ENCODE assay signal across 1 cellular context in genomic region chr11:61769169-61769920, GRCh38.
TF ChIP-seq lines count a peak whose summit lies in the region.

No MANE protein-coding gene starts in this region.

TF ChIP-seq in HepG2, 621 proteins besides CTCF, POLR2A, EP300 and RAD21 (continued from another document and continues in another):
- TF ChIP-seq PRDM10 (CRISPR knock-in tag; IDR thresholded peaks at IDR 0.05; ENCODE audit: low read depth): peak; percentile 73; the same call in 1 of the 2 replicates
- TF ChIP-seq REL (CRISPR knock-in tag; conservative IDR thresholded peaks at IDR 0.05): no peak
- peak; percentile 60; the same call in 1 of the 2 replicates for TF ChIP-seq ZNF136 (CRISPR knock-in tag; IDR thresholded peaks at IDR 0.05; ENCODE audit: low read depth)
- TF ChIP-seq SNRNP70 (IDR thresholded peaks at IDR 0.05; ENCODE audit: low read depth, low read length): no peak
- TF ChIP-seq POGZ (CRISPR knock-in tag; IDR thresholded peaks at IDR 0.05): peak; percentile 15; the same call in 1 of the 2 replicates
- no peak for TF ChIP-seq ZNF589 (CRISPR knock-in tag; conservative IDR thresholded peaks at IDR 0.05)
- TF ChIP-seq SOX6 (IDR thresholded peaks at IDR 0.05): no peak
- TF ChIP-seq SOX6 (CRISPR knock-in tag; IDR thresholded peaks at IDR 0.05): peak; percentile 97
- TF ChIP-seq ZNF343 (CRISPR knock-in tag; IDR thresholded peaks at IDR 0.05): 0 out of 2 replicates have a peak, but pooled peaks have one; percentile 18
- peak; percentile 16 for TF ChIP-seq TBX2 (CRISPR knock-in tag; IDR thresholded peaks at IDR 0.05; ENCODE audit: borderline replicate concordance)
- TF ChIP-seq CSRNP1 (CRISPR knock-in tag; IDR thresholded peaks at IDR 0.05): no peak
- TF ChIP-seq ZSCAN9 (CRISPR knock-in tag; IDR thresholded peaks at IDR 0.05; ENCODE audit: borderline replicate concordance): 0 out of 2 replicates have a peak, but pooled peaks have one; percentile 38
- TF ChIP-seq SP1 (IDR thresholded peaks at IDR 0.05): no peak
- TF ChIP-seq SP1 (CRISPR knock-in tag; IDR thresholded peaks at IDR 0.05): peak; percentile 57; the same call in 1 of the 2 replicates
- TF ChIP-seq ZNF121 (CRISPR knock-in tag; IDR thresholded peaks at IDR 0.05): peak; percentile 36; the same call in 1 of the 2 replicates
- TF ChIP-seq ZNF446 (CRISPR knock-in tag; IDR thresholded peaks at IDR 0.05): 0 out of 2 replicates have a peak, but pooled peaks have one; percentile 52
- peak; percentile 93 for TF ChIP-seq PHF21A (CRISPR knock-in tag; IDR thresholded peaks at IDR 0.05)
- TF ChIP-seq ZNF644 (CRISPR knock-in tag; IDR thresholded peaks at IDR 0.05; ENCODE audit: low read depth): peak; percentile 15; the same call in 1 of the 2 replicates
- TF ChIP-seq PRDM15 (CRISPR knock-in tag; IDR thresholded peaks at IDR 0.05): no peak; the same call in 1 of the 2 replicates
- no peak for TF ChIP-seq ZNF607 (CRISPR knock-in tag; IDR thresholded peaks at IDR 0.05; ENCODE audit: borderline replicate concordance)
- no peak for TF ChIP-seq ZNF652 (CRISPR knock-in tag; IDR thresholded peaks at IDR 0.05; ENCODE audit: borderline replicate concordance, low read depth)
- TF ChIP-seq BCL6 (CRISPR knock-in tag; IDR thresholded peaks at IDR 0.05): peak; percentile 88
- no peak for TF ChIP-seq THAP8 (CRISPR knock-in tag; IDR thresholded peaks at IDR 0.05; ENCODE audit: borderline replicate concordance)
- no peak; the same call in 1 of the 2 replicates for TF ChIP-seq STAT6 (CRISPR knock-in tag; IDR thresholded peaks at IDR 0.05; ENCODE audit: borderline replicate concordance)
- no peak for TF ChIP-seq PHF5A (CRISPR knock-in tag; IDR thresholded peaks at IDR 0.05; ENCODE audit: low read depth, unreplicated experiment)
- TF ChIP-seq ZNF724P (CRISPR knock-in tag; IDR thresholded peaks at IDR 0.05; ENCODE audit: borderline replicate concordance): 0 out of 2 replicates have a peak, but pooled peaks have one; percentile 34
- TF ChIP-seq HOXA3 (CRISPR knock-in tag; IDR thresholded peaks at IDR 0.05): peak; percentile 67; the same call in 1 of the 2 replicates
- peak; percentile 68 for TF ChIP-seq PHF8 (CRISPR knock-in tag; IDR thresholded peaks at IDR 0.05)
- no peak; the same call in 1 of the 2 replicates for TF ChIP-seq ZNF788 (CRISPR knock-in tag; IDR thresholded peaks at IDR 0.05; ENCODE audit: borderline replicate concordance)
- TF ChIP-seq AKAP8 (CRISPR knock-in tag; IDR thresholded peaks at IDR 0.05): peak; percentile 53; the same call in 1 of the 2 replicates
- peak; percentile 41 for TF ChIP-seq ZNF781 (CRISPR knock-in tag; IDR thresholded peaks at IDR 0.05; ENCODE audit: borderline replicate concordance, not compliant biosample characterization)
- peak; percentile 58 for TF ChIP-seq SRSF1 (optimal IDR thresholded peaks at IDR 0.05; ENCODE audit: low read depth, low read length)
- no peak for TF ChIP-seq IKZF4 (CRISPR knock-in tag; IDR thresholded peaks at IDR 0.05; ENCODE audit: borderline replicate concordance, low read depth, not compliant biosample characterization)
- 0 out of 2 replicates have a peak, but pooled peaks have one; percentile 38 for TF ChIP-seq ZNF512B (CRISPR knock-in tag; IDR thresholded peaks at IDR 0.05; ENCODE audit: borderline replicate concordance)
- TF ChIP-seq ZBTB43 (CRISPR knock-in tag; conservative IDR thresholded peaks at IDR 0.05): no peak
- no peak for TF ChIP-seq SATB2 (CRISPR knock-in tag; IDR thresholded peaks at IDR 0.05)
- TF ChIP-seq ETS1 (CRISPR knock-in tag; IDR thresholded peaks at IDR 0.05): no peak
- TF ChIP-seq ZEB1 (IDR thresholded peaks at IDR 0.05; ENCODE audit: insufficient replicate concordance, low read depth): peak; percentile 25
- TF ChIP-seq ZNF770 (CRISPR knock-in tag; IDR thresholded peaks at IDR 0.05): peak; percentile 42; the same call in 1 of the 2 replicates
